Comparison of ENCODE assay signal across 8 cellular contexts in genomic region chr6:10411915-10412164, GRCh38. TPM values are rescaled to one million over a fixed set of nuclear protein-coding genes. Genes with fewer than 3 reads are reported as not detected.
A peak's percentile ranks its signal among the peaks of the same experiment; 100 is the strongest.
DNase-seq lines count a peak whose midpoint lies in the region; ATAC-seq, FAIRE-seq and TF ChIP-seq lines count a peak whose summit lies in the region.

No MANE protein-coding gene starts in this region.

- no peak for TF ChIP-seq CTCF in AG10803 (conservative IDR thresholded peaks at IDR 0.05; ENCODE audit: low read length)
- no peak for TF ChIP-seq CTCF in kidney (IDR thresholded peaks at IDR 0.05; ENCODE audit: borderline replicate concordance, extremely low read depth, insufficient read depth)
- no peak for TF ChIP-seq CTCF in testis (IDR thresholded peaks at IDR 0.05)

- peaks cover 46% of the 10 kb centered on the region for H3K4me1 Mint-ChIP-seq in activated naive CD8-positive, alpha-beta T cell treated with anti-CD3 and anti-CD28 coated beads, Interleukin-2, amount 50 U/mL, for 24 hours

- H3K4me3 Mint-ChIP-seq in activated naive CD8-positive, alpha-beta T cell treated with anti-CD3 and anti-CD28 coated beads, Interleukin-2, amount 50 U/mL, for 24 hours = peak overlapping the region; percentile 83

- H3K4me1 ChIP-seq in HAP-1 (peaks cover 19% of the 10 kb centered on the region), kidney (ENCODE audit: control insufficient read depth in 1 of 2, insufficient read depth in 1 of 2, low read depth in 1 of 2, low read length in 2 of 2) (peaks cover 0 to 16% of the 10 kb centered on the region in 2 donors), testis (peaks cover 19% of the 10 kb centered on the region)

- peak overlapping the region; percentile 76 for H3K27ac Mint-ChIP-seq in activated naive CD8-positive, alpha-beta T cell treated with anti-CD3 and anti-CD28 coated beads, Interleukin-2, amount 50 U/mL, for 24 hours

- in situ Hi-C loops in HAP-1 (cut with MboI; ENCODE audit: low sequenced_read_pairs) = loop anchor here (10.0 kb wide), 1 partner anchor 387 kb away; no protein-coding TSS in a partner anchor

- H3K9ac ChIP-seq in kidney (ENCODE audit: low read length in 2 of 2) = peak overlapping the region; percentile 77 to 89

- H3K4me3 ChIP-seq in AG10803 (ENCODE audit: low read length) (peak overlapping the region; percentile 68), HAP-1 (peak overlapping the region; percentile 43), kidney (ENCODE audit: low read length in 2 of 2) (peak overlapping the region; percentile 77 to 79), testis (peak overlapping the region; percentile 42 to 54)

- no peak for ATAC-seq in activated naive CD8-positive, alpha-beta T cell treated with anti-CD3 and anti-CD28 coated beads, Interleukin-2, amount 50 U/mL, for 24 hours

- peaks cover 19% of the 10 kb centered on the region for H3K36me3 Mint-ChIP-seq in activated naive CD8-positive, alpha-beta T cell treated with anti-CD3 and anti-CD28 coated beads, Interleukin-2, amount 50 U/mL, for 24 hours (ENCODE audit: low read depth)

- WGBS in testis, 2 donors = 0 to 1% methylated on average over 18 of the region's 18 CpGs

- FAIRE-seq in kidney (lab: Jason Lieb, UNC) = no peak

- H3K9me3 ChIP-seq in HAP-1 (peaks cover 3% of the 10 kb centered on the region; the same call in 1 of the 2 replicates), kidney (ENCODE audit: control insufficient read depth in 1 of 2, low read length in 2 of 2) (peaks cover 0 to 5% of the 10 kb centered on the region in 2 donors), testis (no peaks in the 10 kb centered on the region)

- intact Hi-C loops in kidney (cut with DNase I) (loop anchor here (10.0 kb wide), 1 partner anchor 377 kb away; no protein-coding TSS in a partner anchor), testis (cut with DNase I; ENCODE audit: low total_unique reads) (no loop called here)

- peaks cover 17% of the 10 kb centered on the region for H3K9me3 Mint-ChIP-seq in activated naive CD8-positive, alpha-beta T cell treated with anti-CD3 and anti-CD28 coated beads, Interleukin-2, amount 50 U/mL, for 24 hours

- H3K27ac ChIP-seq in kidney (ENCODE audit: low read depth in 2 of 2, low read length in 2 of 2) = peak overlapping the region; percentile 47 to 79
- no peak overlapping the region for H3K27ac ChIP-seq in testis

- no peak for DNase-seq in AG10803 (ENCODE audit: low read depth)
- DNase-seq in HAP-1 (ENCODE audit: low spot score in 2 of 2) = no peak
- DNase-seq in activated naive CD8-positive, alpha-beta T cell treated with anti-CD3 and anti-CD28 coated beads, Interleukin-2, amount 50 U/mL, for 24 hours = no peak
- no peak for DNase-seq in kidney
- no peak for DNase-seq in testis
- no peak for DNase-seq in germinal center (ENCODE audit: low spot score)
- DNase-seq in HCEC 1CT = no peak
- no peak for DNase-seq in stimulated activated CD4-positive, alpha-beta T cell treated with anti-CD3 and anti-CD28 coated beads, Interleukin-15, amount 100 ng/mL, for 24 hours

- TF ChIP-seq POLR2A in testis (IDR thresholded peaks at IDR 0.05) = no peak

- H3K27me3 Mint-ChIP-seq in activated naive CD8-positive, alpha-beta T cell treated with anti-CD3 and anti-CD28 coated beads, Interleukin-2, amount 50 U/mL, for 24 hours = peaks cover 90% of the 10 kb centered on the region

- H3K27me3 ChIP-seq in HAP-1 (ENCODE audit: low read depth) = no peaks in the 10 kb centered on the region
- no peaks in the 10 kb centered on the region for H3K27me3 ChIP-seq in testis

- H3K36me3 ChIP-seq in HAP-1 (replicated peaks) = 0 out of 2 replicates have a peak, but pooled peaks cover 3% of the 10 kb centered on the region
- H3K36me3 ChIP-seq in kidney (ENCODE audit: control insufficient read depth in 1 of 2, insufficient read depth in 2 of 2, low read length in 2 of 2) = no peaks in the 10 kb centered on the region
- no peaks in the 10 kb centered on the region for H3K36me3 ChIP-seq in testis (ENCODE audit: low read depth, missing control alignments)

RNA-seq across cellular contexts. Expression of gene TFAP2A, which starts 3.0 kb away (rescaled TPM):
- total RNA-seq in kidney = 16.2 TPM
- polyA plus RNA-seq in kidney (ENCODE audit: insufficient read depth, low read depth, low replicate concordance) = 10.1 TPM
- 1 to 10 TPM; 2.7 to 4.8 TPM for total RNA-seq in testis
- polyA plus RNA-seq in testis (ENCODE audit: insufficient read depth, low read depth, low replicate concordance) = 3.3 TPM

Comparison
In these comparisons a context has a peak if more than half of its experiments do, and no peak if none do; other contexts are left out.
1. H3K27ac ChIP-seq: peak in kidney (2 of 2); none in testis (0 of 2).
2. Peak in every context shown above with its lines, with median percentiles within 50 percentile points of each other: H3K4me3 ChIP-seq.